15 cellular contexts compared by ENCODE assay signal in the genomic region with DNA sequence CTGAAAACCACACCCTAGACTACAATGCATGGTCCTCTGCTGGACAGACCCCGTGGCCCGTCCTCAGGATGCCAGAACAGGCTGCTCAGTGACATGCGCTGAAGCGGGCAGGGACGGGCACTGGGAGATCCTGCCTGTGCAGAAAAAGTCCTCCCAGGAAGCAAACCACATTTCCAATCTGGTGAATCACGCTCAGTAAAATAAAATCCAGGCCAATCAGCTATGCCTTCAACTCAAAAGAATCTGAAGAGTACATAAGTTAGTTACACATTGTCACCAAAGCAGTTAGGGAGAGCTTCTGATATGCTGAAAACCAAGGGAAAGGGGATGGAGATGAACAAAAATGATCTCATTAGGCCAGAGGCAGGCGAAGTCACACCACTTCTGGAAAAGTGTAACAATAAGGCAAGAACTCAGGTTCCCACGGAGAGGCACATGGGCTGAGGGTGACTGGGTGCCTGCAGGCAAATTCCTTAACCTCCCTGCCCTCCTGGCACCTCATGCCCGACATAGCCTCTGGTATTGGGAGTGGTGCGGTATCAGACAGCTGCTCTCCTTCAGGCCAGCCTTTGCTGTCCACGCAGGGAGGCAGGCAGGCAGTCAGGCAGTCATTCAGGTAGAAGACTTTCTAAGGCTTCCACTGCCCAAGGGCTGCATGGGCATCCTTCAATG.
DNase-seq lines count a peak whose midpoint lies in the region; ATAC-seq and TF ChIP-seq lines count a peak whose summit lies in the region.
"Had no signal": no experiment of that assay in that cellular context is flagged by ENCODE, and none has a peak within 500 bp of the region (broad histone marks: within the 10 kb centered on the region; RNA-seq: fewer than 3 reads in every experiment).

No MANE protein-coding gene starts in this region.

- no peak overlapping the region for H3K4me3 Mint-ChIP-seq in progenitor cell of endocrine pancreas (ENCODE audit: low read depth)
- no peak overlapping the region for H3K4me3 Mint-ChIP-seq in activated T-helper 17 cell treated with anti-CD3 and anti-CD28 coated beads, Interleukin-2, amount 50 U/mL, for 72 hours
- H3K4me3 Mint-ChIP-seq: CD4-positive, alpha-beta T cell; memory B cell had no signal

- peak; percentile 73 for DNase-seq in Daoy (ENCODE audit: low read depth)
- peak; percentile 57 for DNase-seq in NCI-H226
- peak; percentile 37 for DNase-seq in epithelial cell of prostate (ENCODE audit: low read depth, low spot score)
- no peak for DNase-seq in progenitor cell of endocrine pancreas (ENCODE audit: low spot score, unreplicated experiment)
- no peak for DNase-seq in amygdala (lab: John Stamatoyannopoulos, UW)
- no peak for DNase-seq in cerebellum (ENCODE audit: low spot score)
- DNase-seq: activated CD4-positive, alpha-beta T cell treated with anti-CD3 and anti-CD28 coated beads for 1 hour; body of pancreas; CD4-positive, alpha-beta T cell; KG1; stimulated activated CD4-positive, alpha-beta T cell treated with anti-CD3 and anti-CD28 coated beads, Interleukin-2, amount 100 ng/mL, for 48 hours; stimulated activated naive CD8-positive, alpha-beta T cell treated with anti-CD3 and anti-CD28 coated beads, Interleukin-15, Interleukin-2, amounts not matched to agents 100 U/mL and 50 U/mL, for 24 hours had no signal

- peak overlapping the region; percentile 4 for H3K27ac Mint-ChIP-seq in progenitor cell of endocrine pancreas
- H3K27ac Mint-ChIP-seq in activated T-helper 17 cell treated with anti-CD3 and anti-CD28 coated beads, Interleukin-2, amount 50 U/mL, for 72 hours: no peak overlapping the region
- H3K27ac Mint-ChIP-seq: CD4-positive, alpha-beta T cell; memory B cell had no signal

- H3K27ac ChIP-seq in epithelial cell of prostate: peak overlapping the region; percentile 79
- H3K27ac ChIP-seq: body of pancreas had no signal

- TF ChIP-seq CTCF in progenitor cell of endocrine pancreas (IDR thresholded peaks at IDR 0.05; ENCODE audit: unreplicated experiment): no peak

- H3K36me3 Mint-ChIP-seq in progenitor cell of endocrine pancreas (ENCODE audit: insufficient read depth): peaks cover 15% of the 10 kb centered on the region
- H3K36me3 Mint-ChIP-seq in activated T-helper 17 cell treated with anti-CD3 and anti-CD28 coated beads, Interleukin-2, amount 50 U/mL, for 72 hours (ENCODE audit: low read depth): no peaks in the 10 kb centered on the region
- H3K36me3 Mint-ChIP-seq: memory B cell had no signal

- peaks cover 16% of the 10 kb centered on the region for H3K4me1 Mint-ChIP-seq in progenitor cell of endocrine pancreas (ENCODE audit: low read depth)
- no peaks in the 10 kb centered on the region for H3K4me1 Mint-ChIP-seq in activated T-helper 17 cell treated with anti-CD3 and anti-CD28 coated beads, Interleukin-2, amount 50 U/mL, for 72 hours
- H3K4me1 Mint-ChIP-seq: memory B cell had no signal

- H3K9me3 Mint-ChIP-seq in progenitor cell of endocrine pancreas (ENCODE audit: low read depth): no peaks in the 10 kb centered on the region
- H3K9me3 Mint-ChIP-seq in activated T-helper 17 cell treated with anti-CD3 and anti-CD28 coated beads, Interleukin-2, amount 50 U/mL, for 72 hours: no peaks in the 10 kb centered on the region
- H3K9me3 Mint-ChIP-seq: CD4-positive, alpha-beta T cell; memory B cell had no signal

- no peaks in the 10 kb centered on the region for H3K27me3 Mint-ChIP-seq in progenitor cell of endocrine pancreas
- no peaks in the 10 kb centered on the region for H3K27me3 Mint-ChIP-seq in activated T-helper 17 cell treated with anti-CD3 and anti-CD28 coated beads, Interleukin-2, amount 50 U/mL, for 72 hours

- no peak for ATAC-seq in HG02571 (IDR thresholded peaks at IDR 0.05; ENCODE audit: unreplicated experiment)
- no peak for ATAC-seq in activated T-helper 17 cell treated with anti-CD3 and anti-CD28 coated beads, Interleukin-2, amount 50 U/mL, for 72 hours (replicated peaks)
- ATAC-seq: body of pancreas; stimulated activated naive CD8-positive, alpha-beta T cell treated with anti-CD3 and anti-CD28 coated beads, Interleukin-15, Interleukin-2, amounts not matched to agents 100 U/mL and 50 U/mL, for 24 hours had no signal

Comparison
In these comparisons a context has a peak if more than half of its experiments do, and no peak if none do; other contexts are left out.
1. DNase-seq: peak in Daoy (single experiment), NCI-H226 (single experiment) and epithelial cell of prostate (single experiment); none in progenitor cell of endocrine pancreas (single experiment), amygdala (0 of 56) and cerebellum (single experiment).